In genomic region chr2:218727502-218728165, GRCh38 we compare ENCODE assay signal across 8 cellular contexts.
DNase-seq lines count a peak whose midpoint lies in the region; ATAC-seq and TF ChIP-seq lines count a peak whose summit lies in the region.

No MANE protein-coding gene starts in this region.

- intact Hi-C loops in posterior cingulate gyrus (cut with DNase I), result loop anchor here (5.0 kb wide), 1 partner anchor 120 kb away; no protein-coding TSS in a partner anchor

- H3K4me1 ChIP-seq in Loucy (ENCODE audit: insufficient read depth, low read length, poor library complexity, severe bottlenecking), result peaks cover 10% of the 10 kb centered on the region
- peaks cover 21 to 22% of the 10 kb centered on the region in 2 experiments for H3K4me1 ChIP-seq in neutrophil (ENCODE audit: control insufficient read depth in 1 of 2, insufficient read depth in 1 of 2, low read depth in 1 of 2, low read length in 1 of 2)
- H3K4me1 ChIP-seq in effector memory CD4-positive, alpha-beta T cell (ENCODE audit: control insufficient read depth, insufficient read depth, low read length, poor library complexity, severe bottlenecking), result no peaks in the 10 kb centered on the region

- no peak overlapping the region for H3K4me3 ChIP-seq in Loucy (ENCODE audit: low read length, poor library complexity, severe bottlenecking)
- H3K4me3 ChIP-seq in brain microvascular endothelial cell (ENCODE audit: low read depth, low read length), result no peak overlapping the region
- no peak overlapping the region for H3K4me3 ChIP-seq in neutrophil (ENCODE audit: low read depth in 1 of 2, low read length in 1 of 2)
- no peak overlapping the region for H3K4me3 ChIP-seq in effector memory CD4-positive, alpha-beta T cell (ENCODE audit: insufficient read depth, low read depth, low read length, poor library complexity, severe bottlenecking)

- TF ChIP-seq CTCF in Loucy (conservative IDR thresholded peaks at IDR 0.05; ENCODE audit: low read length) (peak; percentile 63), brain microvascular endothelial cell (IDR thresholded peaks at IDR 0.05; ENCODE audit: low read depth, low read length, missing control alignments) (peak; percentile 59), neutrophil (IDR thresholded peaks at IDR 0.05) (peak; percentile 68)

- no peak overlapping the region for H3K4me2 ChIP-seq in Loucy (ENCODE audit: low read depth, low read length, poor library complexity, severe bottlenecking)

- H3K9me2 ChIP-seq in Loucy (replicated peaks; ENCODE audit: low read depth, low read length), result no peaks in the 10 kb centered on the region

- H3K27me3 ChIP-seq in Loucy (ENCODE audit: insufficient read depth, low read length, poor library complexity, severe bottlenecking) (no peaks in the 10 kb centered on the region), brain microvascular endothelial cell (replicated peaks) (no peaks in the 10 kb centered on the region), neutrophil (no peaks in the 10 kb centered on the region)
- no peaks in the 10 kb centered on the region for H3K27me3 ChIP-seq in effector memory CD4-positive, alpha-beta T cell (replicated peaks; ENCODE audit: control insufficient read depth, insufficient read depth, low read length, poor library complexity, severe bottlenecking)

- peaks cover 15% of the 10 kb centered on the region; the same call in 1 of the 2 replicates for H3K79me2 ChIP-seq in Loucy (ENCODE audit: insufficient read depth, low read length)

- in situ Hi-C loops in brain microvascular endothelial cell (cut with HindIII; ENCODE audit: low pct_ligation_motif_present, low sequenced_read_pairs), result no loop called here

- DNase-seq in NCI-H345 (lab: John Stamatoyannopoulos, UW), result peak; percentile 0
- no peak for DNase-seq in NCI-H345 treated with DMSO at 0.1 percent for 48 hours (lab: John Stamatoyannopoulos, UW; ENCODE audit: unreplicated experiment)
- DNase-seq in brain microvascular endothelial cell, result no peak
- DNase-seq in posterior cingulate gyrus, result no peak
- DNase-seq in effector memory CD4-positive, alpha-beta T cell, result no peak

- H3K9ac ChIP-seq in Loucy (ENCODE audit: low read depth, low read length, poor library complexity, severe bottlenecking), result no peak overlapping the region

- no peaks in the 10 kb centered on the region; the same call in 1 of the 2 replicates for H3F3A ChIP-seq in Loucy (ENCODE audit: low read depth)

- no peaks in the 10 kb centered on the region for H4K20me1 ChIP-seq in Loucy (ENCODE audit: insufficient read depth, low read length, poor library complexity, severe bottlenecking)

- no peak overlapping the region for H2AFZ ChIP-seq in Loucy (ENCODE audit: low read length)

- H3K36me3 ChIP-seq in Loucy (ENCODE audit: insufficient read depth, low read length), result peaks cover 19% of the 10 kb centered on the region; the same call in 1 of the 2 replicates
- H3K36me3 ChIP-seq in brain microvascular endothelial cell (replicated peaks), result no peaks in the 10 kb centered on the region
- H3K36me3 ChIP-seq in neutrophil, result no peaks in the 10 kb centered on the region
- H3K36me3 ChIP-seq in effector memory CD4-positive, alpha-beta T cell (ENCODE audit: control insufficient read depth, insufficient read depth, low read length), result no peaks in the 10 kb centered on the region

- ATAC-seq in HG03139 (IDR thresholded peaks at IDR 0.05; ENCODE audit: unreplicated experiment), result no peak

- H3K27ac ChIP-seq in brain microvascular endothelial cell, result no peak overlapping the region
- no peak overlapping the region for H3K27ac ChIP-seq in neutrophil
- H3K27ac ChIP-seq in effector memory CD4-positive, alpha-beta T cell (ENCODE audit: insufficient read depth, low read length, poor library complexity, severe bottlenecking), result no peak overlapping the region

- H3K9me3 ChIP-seq in Loucy (ENCODE audit: insufficient read depth, low read depth, low read length) (peaks cover 19% of the 10 kb centered on the region; the same call in 1 of the 2 replicates), neutrophil (no peaks in the 10 kb centered on the region)
- no peaks in the 10 kb centered on the region for H3K9me3 ChIP-seq in effector memory CD4-positive, alpha-beta T cell (ENCODE audit: control insufficient read depth, low read length)
